ENCODE assay signal across 23 cellular contexts in the genomic region with DNA sequence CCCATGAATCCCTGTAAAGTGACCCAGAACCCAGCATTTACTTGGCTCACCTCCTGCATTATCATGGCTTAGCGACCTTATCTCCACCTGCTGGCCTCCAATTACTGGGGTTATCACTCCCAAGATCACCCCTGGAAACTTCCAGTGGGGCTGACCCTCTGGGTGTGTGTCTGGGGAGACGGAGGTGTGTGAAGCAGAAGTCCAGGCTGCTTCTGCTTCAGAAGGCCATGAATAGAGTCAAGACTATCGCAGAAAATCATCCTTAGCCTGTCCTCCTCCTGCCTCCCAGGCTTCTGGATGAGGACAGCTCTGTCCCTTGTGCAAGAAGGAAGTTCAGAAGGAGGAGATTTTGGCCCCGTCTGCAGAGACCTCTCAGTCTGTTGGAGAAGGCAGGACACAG. TPM values are rescaled to one million over a fixed set of nuclear protein-coding genes. Genes with fewer than 3 reads are reported as not detected.
DNase-seq lines count a peak whose midpoint lies in the region; ATAC-seq and TF ChIP-seq lines count a peak whose summit lies in the region.
"Had no signal": no experiment of that assay in that cellular context is flagged by ENCODE, and none has a peak within 500 bp of the region (broad histone marks: within the 10 kb centered on the region; RNA-seq: fewer than 3 reads in every experiment).

No MANE protein-coding gene starts in this region.

- POLR2A ChIA-PET in WTC11 (lab: Charles Lee) = no interaction called here

- no peak overlapping the region for H3K4me3 ChIP-seq in foreskin fibroblast (ENCODE audit: low read depth in 1 of 2, low read length in 2 of 2)
- H3K4me3 ChIP-seq: HAP-1 had no signal

- H3K9me3 Mint-ChIP-seq in activated T-cell treated with anti-CD3 and anti-CD28 coated beads, Interleukin-2, amount 50 U/mL, for 24 hours = no peaks in the 10 kb centered on the region
- no peaks in the 10 kb centered on the region for H3K9me3 Mint-ChIP-seq in WTC11

- CTCF ChIA-PET in WTC11 (lab: Charles Lee) = interaction anchor here (0.9 to 2.1 kb wide), 3 partner anchors 8 to 278 kb away, joined by 4 to 8 read pairs (median 4); no protein-coding TSS in a partner anchor

- H3K36me3 Mint-ChIP-seq in activated T-cell treated with anti-CD3 and anti-CD28 coated beads, Interleukin-2, amount 50 U/mL, for 24 hours (ENCODE audit: low read depth) = no peaks in the 10 kb centered on the region
- no peaks in the 10 kb centered on the region for H3K36me3 Mint-ChIP-seq in WTC11
- H3K36me3 Mint-ChIP-seq: CD14-positive monocyte, IgD-negative memory B cell had no signal

- DNase-seq in activated T-cell treated with anti-CD3 and anti-CD28 coated beads, Interleukin-2, amount 50 U/mL, for 48 hours = peak; percentile 5 to 11
- DNase-seq in activated T-cell treated with anti-CD3 and anti-CD28 coated beads, Interleukin-2, amount 50 U/mL, for 24 hours = no peak
- DNase-seq in WTC11 (ENCODE audit: low spot score) = no peak
- DNase-seq in left lobe of liver (ENCODE audit: low spot score) = peak; percentile 30
- peak; percentile 15 for DNase-seq in stimulated activated CD8-positive, alpha-beta memory T cell treated with anti-CD3 and anti-CD28 coated beads, Interleukin-4, amount 100 ng/mL, for 48 hours
- no peak for DNase-seq in foreskin fibroblast
- no peak for DNase-seq in activated CD4-positive, alpha-beta T cell treated with anti-CD3 and anti-CD28 coated beads for 1 hour
- DNase-seq: 8988T, DMS 273 treated with DMSO at 0.1 percent for 48 hours, DND-41, Karpas-422, NCI-H1417 treated with DMSO at 0.1 percent for 48 hours, NCI-H1930, NCI-H226, NCI-H524, NCI-H82, OCI-M1 had no signal

- H3K27me3 Mint-ChIP-seq in activated T-cell treated with anti-CD3 and anti-CD28 coated beads, Interleukin-2, amount 50 U/mL, for 24 hours = peaks cover 3% of the 10 kb centered on the region
- peaks cover 37% of the 10 kb centered on the region for H3K27me3 Mint-ChIP-seq in WTC11 (ENCODE audit: low read depth)

- TF ChIP-seq CTCF in WTC11 (IDR thresholded peaks at IDR 0.05) = no peak
- TF ChIP-seq CTCF in foreskin fibroblast (IDR thresholded peaks at IDR 0.05; ENCODE audit: low read depth, low read length) = no peak

- no peak overlapping the region for H3K4me3 Mint-ChIP-seq in activated T-cell treated with anti-CD3 and anti-CD28 coated beads, Interleukin-2, amount 50 U/mL, for 24 hours
- peak overlapping the region; percentile 37; the same call in 1 of the 2 replicates for H3K4me3 Mint-ChIP-seq in WTC11
- H3K4me3 Mint-ChIP-seq: IgD-negative memory B cell had no signal

- peaks cover 44% of the 10 kb centered on the region for H3K4me1 Mint-ChIP-seq in activated T-cell treated with anti-CD3 and anti-CD28 coated beads, Interleukin-2, amount 50 U/mL, for 24 hours (ENCODE audit: low read depth)
- no peaks in the 10 kb centered on the region for H3K4me1 Mint-ChIP-seq in WTC11
- H3K4me1 Mint-ChIP-seq: CD14-positive monocyte had no signal

- H3K27ac Mint-ChIP-seq in activated T-cell treated with anti-CD3 and anti-CD28 coated beads, Interleukin-2, amount 50 U/mL, for 24 hours = no peak overlapping the region
- H3K27ac Mint-ChIP-seq in WTC11 = no peak overlapping the region
- H3K27ac Mint-ChIP-seq: IgD-negative memory B cell had no signal

- ATAC-seq in WTC11 (no peak), left lobe of liver (no peak), HG02763 (IDR thresholded peaks at IDR 0.05; ENCODE audit: unreplicated experiment) (no peak)

TF ChIP-seq in WTC11, 78 proteins besides CTCF, POLR2A, EP300 and RAD21:
- TF ChIP-seq OVOL2 (CRISPR knock-in tag; IDR thresholded peaks at IDR 0.05; ENCODE audit: borderline replicate concordance) (no peak), NR2C2 (CRISPR knock-in tag; IDR thresholded peaks at IDR 0.05) (no peak), HMGA2 (CRISPR knock-in tag; IDR thresholded peaks at IDR 0.05) (no peak), FOXK1 (CRISPR knock-in tag; IDR thresholded peaks at IDR 0.05) (no peak), RELA (CRISPR knock-in tag; IDR thresholded peaks at IDR 0.05; ENCODE audit: borderline replicate concordance) (no peak), KAT7 (CRISPR knock-in tag; IDR thresholded peaks at IDR 0.05; ENCODE audit: borderline replicate concordance) (no peak), TP53 (CRISPR knock-in tag; IDR thresholded peaks at IDR 0.05) (no peak), ZBTB21 (CRISPR knock-in tag; IDR thresholded peaks at IDR 0.05; ENCODE audit: borderline replicate concordance) (no peak), FOXJ3 (CRISPR knock-in tag; IDR thresholded peaks at IDR 0.05; ENCODE audit: borderline replicate concordance) (no peak), GABPB1 (CRISPR knock-in tag; IDR thresholded peaks at IDR 0.05) (no peak), SMAD3 (CRISPR knock-in tag; IDR thresholded peaks at IDR 0.05; ENCODE audit: borderline replicate concordance) (no peak)
- TF ChIP-seq, protein P1, sequence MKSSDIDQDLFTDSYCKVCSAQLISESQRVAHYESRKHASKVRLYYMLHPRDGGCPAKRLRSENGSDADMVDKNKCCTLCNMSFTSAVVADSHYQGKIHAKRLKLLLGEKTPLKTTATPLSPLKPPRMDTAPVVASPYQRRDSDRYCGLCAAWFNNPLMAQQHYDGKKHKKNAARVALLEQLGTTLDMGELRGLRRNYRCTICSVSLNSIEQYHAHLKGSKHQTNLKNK (CRISPR knock-in tag; IDR thresholded peaks at IDR 0.05) = no peak
TF ChIP-seq in WTC11: peak in this region for 0.

RNA-seq across cellular contexts. Expression of gene KRT72, which starts 0.4 kb away (rescaled TPM):
- total RNA-seq in WTC11 (2021) = 0.11 TPM in 1 of 3 replicates, not detected in the others
- total RNA-seq in left lobe of liver = not detected
- total RNA-seq: G401, MCF 10A had no signal

RNA-seq across cellular contexts. Expression of gene KRT73, which starts 16.7 kb away (rescaled TPM):
- total RNA-seq in WTC11 (2021) (not detected in 3 replicates), left lobe of liver (not detected)
- total RNA-seq: G401, MCF 10A had no signal

RNA-seq across cellular contexts. Expression of gene KRT74, which starts 28.0 kb away (rescaled TPM):
- not detected in 3 replicates for total RNA-seq in WTC11 (2021)
- total RNA-seq in left lobe of liver = not detected
- total RNA-seq: G401, MCF 10A had no signal

RNA-seq across cellular contexts. Expression of gene KRT71, which starts 48.7 kb away (rescaled TPM):
- total RNA-seq in WTC11 (2021) = not detected in 3 replicates
- total RNA-seq in left lobe of liver = not detected
- total RNA-seq: G401, MCF 10A had no signal

RNA-seq across cellular contexts. Expression of gene KRT2, which starts 50.3 kb away (rescaled TPM):
- total RNA-seq in WTC11 (2021) = not detected in 3 replicates
- total RNA-seq in left lobe of liver = not detected
- total RNA-seq: G401, MCF 10A had no signal

Comparison
In these comparisons a context has a peak if more than half of its experiments do, and no peak if none do; other contexts are left out.
1. DNase-seq: peak in activated T-cell treated with anti-CD3 and anti-CD28 coated beads, Interleukin-2, amount 50 U/mL, for 48 hours (2 of 2), left lobe of liver (single experiment) and stimulated activated CD8-positive, alpha-beta memory T cell treated with anti-CD3 and anti-CD28 coated beads, Interleukin-4, amount 100 ng/mL, for 48 hours (single experiment); none in activated T-cell treated with anti-CD3 and anti-CD28 coated beads, Interleukin-2, amount 50 U/mL, for 24 hours (single experiment), WTC11 (single experiment), foreskin fibroblast (0 of 2) and activated CD4-positive, alpha-beta T cell treated with anti-CD3 and anti-CD28 coated beads for 1 hour (single experiment).